ENCODE assay signal across 23 cellular contexts in genomic region chr1:73401666-73402065, GRCh38.
DNase-seq lines count a peak whose midpoint lies in the region; ATAC-seq and TF ChIP-seq lines count a peak whose summit lies in the region.
"Had no signal": no experiment of that assay in that cellular context is flagged by ENCODE, and none has a peak within 500 bp of the region (broad histone marks: within the 10 kb centered on the region; RNA-seq: fewer than 3 reads in every experiment).

No MANE protein-coding gene starts in this region.

- H3K4me3 Mint-ChIP-seq in CD4-positive, alpha-beta memory T cell = no peak overlapping the region
- H3K4me3 Mint-ChIP-seq: activated CD8-positive, alpha-beta memory T cell treated with anti-CD3 and anti-CD28 coated beads, Interleukin-2, amount 10 ng/mL, durations not matched to agents 7 days and 5 days; activated naive CD8-positive, alpha-beta T cell treated with anti-CD3 and anti-CD28 coated beads, Interleukin-2, amount 10 ng/mL, durations not matched to agents 7 days and 5 days; nephron; stimulated activated effector memory CD8-positive, alpha-beta T cell treated with anti-CD3 and anti-CD28 coated beads, Interleukin-12 subunit alpha, Interleukin-12 subunit beta, amount 100 ng/mL, for 72 hours; T-cell had no signal

- H3K9ac ChIP-seq in NT2/D1 (ENCODE audit: insufficient read length, low read depth) = no peak overlapping the region

- H3K27ac Mint-ChIP-seq in CD4-positive, alpha-beta memory T cell = no peak overlapping the region
- H3K27ac Mint-ChIP-seq: activated CD8-positive, alpha-beta memory T cell treated with anti-CD3 and anti-CD28 coated beads, Interleukin-2, amount 10 ng/mL, durations not matched to agents 7 days and 5 days; activated naive CD8-positive, alpha-beta T cell treated with anti-CD3 and anti-CD28 coated beads, Interleukin-2, amount 10 ng/mL, durations not matched to agents 7 days and 5 days; nephron; progenitor cell of endocrine pancreas; stimulated activated effector memory CD8-positive, alpha-beta T cell treated with anti-CD3 and anti-CD28 coated beads, Interleukin-12 subunit alpha, Interleukin-12 subunit beta, amount 100 ng/mL, for 72 hours; T-cell had no signal

- no peaks in the 10 kb centered on the region for H3K4me1 Mint-ChIP-seq in CD4-positive, alpha-beta memory T cell
- H3K4me1 Mint-ChIP-seq: activated CD8-positive, alpha-beta memory T cell treated with anti-CD3 and anti-CD28 coated beads, Interleukin-2, amount 10 ng/mL, durations not matched to agents 7 days and 5 days; activated naive CD8-positive, alpha-beta T cell treated with anti-CD3 and anti-CD28 coated beads, Interleukin-2, amount 10 ng/mL, durations not matched to agents 7 days and 5 days; nephron; stimulated activated effector memory CD8-positive, alpha-beta T cell treated with anti-CD3 and anti-CD28 coated beads, Interleukin-12 subunit alpha, Interleukin-12 subunit beta, amount 100 ng/mL, for 72 hours; T-cell had no signal

- H3K36me3 ChIP-seq in H7 (replicated peaks; ENCODE audit: control insufficient read depth, insufficient read depth, low read length) (no peaks in the 10 kb centered on the region), NT2/D1 (ENCODE audit: insufficient read depth, insufficient read length, low read length) (no peaks in the 10 kb centered on the region)
- H3K36me3 ChIP-seq in CD4-positive, alpha-beta memory T cell (ENCODE audit: insufficient read depth, low read length) = no peaks in the 10 kb centered on the region
- H3K36me3 ChIP-seq: thoracic aorta had no signal

- no peak overlapping the region for H3K27ac ChIP-seq in C4-2B
- H3K27ac ChIP-seq in CD4-positive, alpha-beta memory T cell (ENCODE audit: low read depth, low read length) = no peak overlapping the region
- H3K27ac ChIP-seq: thoracic aorta had no signal

- no peak for ATAC-seq in HG03432 (IDR thresholded peaks at IDR 0.05; ENCODE audit: unreplicated experiment)
- ATAC-seq: activated CD8-positive, alpha-beta memory T cell treated with anti-CD3 and anti-CD28 coated beads, Interleukin-2, amount 10 ng/mL, durations not matched to agents 7 days and 5 days; K562; left lobe of liver; stimulated activated effector memory CD8-positive, alpha-beta T cell treated with anti-CD3 and anti-CD28 coated beads, Interleukin-12 subunit alpha, Interleukin-12 subunit beta, amount 100 ng/mL, for 72 hours; T-cell had no signal

- DNase-seq in H7 = peak; percentile 2
- DNase-seq in NT2/D1 (ENCODE audit: low read depth, low spot score) = peak; percentile 8
- DNase-seq in iPS-NIHi11 (ENCODE audit: low spot score) = peak; percentile 12
- no peak for DNase-seq in CD1c-positive myeloid dendritic cell (ENCODE audit: extremely low spot score)
- no peak for DNase-seq in CD4-positive, alpha-beta memory T cell
- DNase-seq: activated CD4-positive, alpha-beta T cell treated with anti-CD3 and anti-CD28 coated beads for 48 hours; activated CD8-positive, alpha-beta memory T cell treated with anti-CD3 and anti-CD28 coated beads, Interleukin-2, amount 10 ng/mL, durations not matched to agents 7 days and 5 days; activated naive CD8-positive, alpha-beta T cell treated with anti-CD3 and anti-CD28 coated beads, Interleukin-2, amount 10 ng/mL, durations not matched to agents 7 days and 5 days; effector memory CD4-positive, alpha-beta T cell; midbrain; NCI-H1105; NCI-H2081 treated with DMSO at 0.1 percent for 48 hours; NCI-H510A; Right ventricle myocardium superior; T-cell had no signal

- no peaks in the 10 kb centered on the region for H3K27me3 Mint-ChIP-seq in CD4-positive, alpha-beta memory T cell
- H3K27me3 Mint-ChIP-seq: activated CD8-positive, alpha-beta memory T cell treated with anti-CD3 and anti-CD28 coated beads, Interleukin-2, amount 10 ng/mL, durations not matched to agents 7 days and 5 days; activated naive CD8-positive, alpha-beta T cell treated with anti-CD3 and anti-CD28 coated beads, Interleukin-2, amount 10 ng/mL, durations not matched to agents 7 days and 5 days; progenitor cell of endocrine pancreas; T-cell had no signal

- H3K4me1 ChIP-seq in NT2/D1 (ENCODE audit: insufficient read depth, insufficient read length) = no peaks in the 10 kb centered on the region
- H3K4me1 ChIP-seq in CD4-positive, alpha-beta memory T cell (ENCODE audit: insufficient read depth, low read length) = no peaks in the 10 kb centered on the region

- peak; percentile 18 for TF ChIP-seq CTCF in C4-2B (conservative IDR thresholded peaks at IDR 0.05)

- CTCF ChIA-PET in CD4-positive, alpha-beta memory T cell (lab: Charles Lee; ENCODE audit: partially characterized antibody) = no interaction called here

- H3K9me3 Mint-ChIP-seq in CD4-positive, alpha-beta memory T cell = peaks cover 0 to 22% (median 4%) of the 10 kb centered on the region in 8 donors
- H3K9me3 Mint-ChIP-seq: nephron had no signal

- H3K9me3 ChIP-seq in NT2/D1 (ENCODE audit: insufficient read depth, low read length) = no peaks in the 10 kb centered on the region
- no peaks in the 10 kb centered on the region for H3K9me3 ChIP-seq in CD4-positive, alpha-beta memory T cell (ENCODE audit: control insufficient read depth in 1 of 2, low read length in 2 of 2)
- H3K9me3 ChIP-seq: thoracic aorta had no signal

- intact Hi-C loops in CD4-positive, alpha-beta memory T cell (cut with micrococcal nuclease) = no loop called here

- POLR2A ChIA-PET in CD4-positive, alpha-beta memory T cell (lab: Charles Lee; ENCODE audit: partially characterized antibody) = no interaction called here

- no peaks in the 10 kb centered on the region for H3K36me3 Mint-ChIP-seq in CD4-positive, alpha-beta memory T cell
- H3K36me3 Mint-ChIP-seq: activated CD8-positive, alpha-beta memory T cell treated with anti-CD3 and anti-CD28 coated beads, Interleukin-2, amount 10 ng/mL, durations not matched to agents 7 days and 5 days; activated naive CD8-positive, alpha-beta T cell treated with anti-CD3 and anti-CD28 coated beads, Interleukin-2, amount 10 ng/mL, durations not matched to agents 7 days and 5 days; stimulated activated effector memory CD8-positive, alpha-beta T cell treated with anti-CD3 and anti-CD28 coated beads, Interleukin-12 subunit alpha, Interleukin-12 subunit beta, amount 100 ng/mL, for 72 hours; T-cell had no signal

- H3K27me3 ChIP-seq in H7 (ENCODE audit: control insufficient read depth, insufficient read depth, low read length) (no peaks in the 10 kb centered on the region), NT2/D1 (ENCODE audit: insufficient read depth, insufficient read length) (no peaks in the 10 kb centered on the region)
- H3K27me3 ChIP-seq in CD4-positive, alpha-beta memory T cell (ENCODE audit: insufficient read depth, low read length) = no peaks in the 10 kb centered on the region

- H3K4me3 ChIP-seq in H7 (ENCODE audit: insufficient read depth, low read depth, low read length) (no peak overlapping the region), NT2/D1 (ENCODE audit: insufficient read length, low read depth) (no peak overlapping the region)
- H3K4me3 ChIP-seq in CD4-positive, alpha-beta memory T cell (ENCODE audit: low read length in 2 of 2) = no peak overlapping the region
- H3K4me3 ChIP-seq: K562, thoracic aorta had no signal

Comparison
In these comparisons a context has a peak if more than half of its experiments do, and no peak if none do; other contexts are left out.
1. DNase-seq: peak in H7 (single experiment), NT2/D1 (single experiment) and iPS-NIHi11 (single experiment); none in CD1c-positive myeloid dendritic cell (single experiment) and CD4-positive, alpha-beta memory T cell (0 of 5).